10 cellular contexts compared by ENCODE assay signal in the genomic region with DNA sequence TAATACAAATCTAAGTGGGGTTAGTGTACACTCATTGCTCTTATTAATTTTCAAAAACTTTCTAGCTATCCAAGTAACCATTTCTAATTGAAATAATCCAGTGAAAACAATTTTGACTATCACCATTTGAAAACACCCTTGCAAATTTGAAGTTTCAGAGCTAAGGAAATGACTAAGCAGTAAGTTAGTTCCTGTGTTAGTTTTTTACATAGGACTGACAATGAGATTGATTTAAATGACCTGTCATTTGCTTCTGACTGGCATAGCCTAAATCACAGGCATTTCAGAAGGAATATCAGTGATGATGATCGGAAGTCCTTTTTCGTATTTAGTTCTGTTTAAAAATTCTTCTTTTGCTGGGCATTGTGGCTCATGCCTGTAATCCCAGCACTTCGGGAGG. TPM values are rescaled to one million over a fixed set of nuclear protein-coding genes. Genes with fewer than 3 reads are reported as not detected.
DNase-seq lines count a peak whose midpoint lies in the region; ATAC-seq, FAIRE-seq and TF ChIP-seq lines count a peak whose summit lies in the region.
"Had no signal": no experiment of that assay in that cellular context is flagged by ENCODE, and none has a peak within 500 bp of the region (broad histone marks: within the 10 kb centered on the region; RNA-seq: fewer than 3 reads in every experiment).

No MANE protein-coding gene starts in this region.

- no peak for TF ChIP-seq CTCF in kidney (IDR thresholded peaks at IDR 0.05; ENCODE audit: borderline replicate concordance, extremely low read depth, insufficient read depth)

- intact Hi-C loops in kidney (cut with DNase I) = no loop called here

- H3K9ac ChIP-seq in kidney (ENCODE audit: low read length in 2 of 2) = no peak overlapping the region

- no peaks in the 10 kb centered on the region for H3K27me3 Mint-ChIP-seq in activated naive CD8-positive, alpha-beta T cell
- H3K27me3 Mint-ChIP-seq in naive B cell = no peaks in the 10 kb centered on the region

- H3K4me1 Mint-ChIP-seq in activated naive CD8-positive, alpha-beta T cell (ENCODE audit: low read depth) = peaks cover 81% of the 10 kb centered on the region
- peaks cover 51 to 75% (median 69%) of the 10 kb centered on the region in 3 donors for H3K4me1 Mint-ChIP-seq in naive B cell

- peak overlapping the region; percentile 90 for H3K27ac Mint-ChIP-seq in activated naive CD8-positive, alpha-beta T cell
- peak overlapping the region in 5 of 6 donors; percentile 20 to 78 (median 56) for H3K27ac Mint-ChIP-seq in naive B cell

- no peaks in the 10 kb centered on the region for H3K27me3 ChIP-seq in small intestine (ENCODE audit: control insufficient read depth in 2 of 2, insufficient read depth in 2 of 2, low read length in 2 of 2)

- H3K4me3 Mint-ChIP-seq in activated naive CD8-positive, alpha-beta T cell = peak overlapping the region; percentile 79
- H3K4me3 Mint-ChIP-seq in naive B cell = peak overlapping the region in 2 of 8 donors; percentile 35 to 39

- H3K4me3 ChIP-seq in small intestine (ENCODE audit: low read depth in 1 of 2, low read length in 2 of 2) (no peak overlapping the region), kidney (ENCODE audit: low read length in 2 of 2) (no peak overlapping the region)
- H3K4me3 ChIP-seq: coronary artery had no signal

- no peak for ATAC-seq in naive B cell (ENCODE audit: low read depth in 2 of 2)
- no peak for ATAC-seq in HG02798 (IDR thresholded peaks at IDR 0.05; ENCODE audit: poor library complexity, unreplicated experiment)

- no peak overlapping the region for H3K27ac ChIP-seq in small intestine (ENCODE audit: low read depth in 1 of 2, low read length in 1 of 2)
- H3K27ac ChIP-seq in kidney (ENCODE audit: low read depth in 2 of 2, low read length in 2 of 2) = no peak overlapping the region
- H3K27ac ChIP-seq: coronary artery had no signal

- DNase-seq in EL (peak; percentile 17), Kasumi-1 (lab: John Stamatoyannopoulos, UW) (peak; percentile 6 to 13), naive B cell (no peak), small intestine (no peak), kidney (no peak)
- DNase-seq: activated CD4-positive, alpha-beta T cell treated with anti-CD3 and anti-CD28 coated beads for 1 hour; NCI-H524 had no signal

- no peaks in the 10 kb centered on the region for H3K4me1 ChIP-seq in small intestine (ENCODE audit: control insufficient read depth in 2 of 2, insufficient read depth in 1 of 2, low read depth in 1 of 2, low read length in 1 of 2)
- H3K4me1 ChIP-seq in kidney (ENCODE audit: control insufficient read depth in 1 of 2, insufficient read depth in 1 of 2, low read depth in 1 of 2, low read length in 2 of 2) = peaks cover 0 to 5% of the 10 kb centered on the region in 2 donors

- peaks cover 26% of the 10 kb centered on the region for H3K36me3 Mint-ChIP-seq in activated naive CD8-positive, alpha-beta T cell
- H3K36me3 Mint-ChIP-seq in naive B cell = peaks cover 36 to 39% of the 10 kb centered on the region in 2 donors

- H3K9me3 ChIP-seq in small intestine (ENCODE audit: control insufficient read depth, low read depth) (no peaks in the 10 kb centered on the region), kidney (ENCODE audit: control insufficient read depth in 1 of 2, low read length in 2 of 2) (no peaks in the 10 kb centered on the region)

- 84 to 98% (median 85%) methylated on average over 3 of the region's 3 CpGs for WGBS in small intestine, 3 donors

- H3K36me3 ChIP-seq in small intestine (ENCODE audit: control insufficient read depth in 2 of 2, insufficient read depth in 2 of 2, low read length in 2 of 2) (peaks cover 3 to 8% of the 10 kb centered on the region in 2 donors), kidney (ENCODE audit: control insufficient read depth in 1 of 2, insufficient read depth in 2 of 2, low read length in 2 of 2) (peaks cover 9 to 10% of the 10 kb centered on the region in 2 donors)

- no peaks in the 10 kb centered on the region for H3K9me3 Mint-ChIP-seq in activated naive CD8-positive, alpha-beta T cell (ENCODE audit: low read depth)
- H3K9me3 Mint-ChIP-seq in naive B cell = peaks cover 0 to 3% (median 0%) of the 10 kb centered on the region in 7 donors

- FAIRE-seq in small intestine (lab: Jason Lieb, UNC) (no peak), kidney (lab: Jason Lieb, UNC) (no peak)

RNA-seq across cellular contexts. Expression of gene STK4, which starts 27.0 kb away (rescaled TPM):
- 100 to 1,000 TPM; 116 to 199 (median 173) TPM for polyA plus RNA-seq in naive B cell (ENCODE audit: low read depth in 6 of 6)
- 1 to 10 TPM; 6.9 to 9.7 (median 8.1) TPM for polyA plus RNA-seq in small intestine
- 41.0 TPM for total RNA-seq in kidney
- polyA plus RNA-seq in kidney (ENCODE audit: insufficient read depth, low read depth, low replicate concordance) = 4.3 TPM

RNA-seq across cellular contexts. Expression of gene TOMM34, which starts 33.1 kb away (rescaled TPM):
- polyA plus RNA-seq in naive B cell (ENCODE audit: low read depth in 6 of 6) = 10 to 100 TPM; 24.8 to 49.1 (median 38.4) TPM
- 10 to 100 TPM in 2 of 3 donors, 1 to 10 TPM in 1; 9.6 to 34.1 (median 13.5) TPM for polyA plus RNA-seq in small intestine
- total RNA-seq in kidney = 18.8 TPM
- 39.6 TPM for polyA plus RNA-seq in kidney (ENCODE audit: insufficient read depth, low read depth, low replicate concordance)

Comparison
In these comparisons a context has a peak if more than half of its experiments do, and no peak if none do; other contexts are left out.
1. DNase-seq: peak in EL (single experiment) and Kasumi-1 (2 of 2); none in naive B cell (single experiment), small intestine (single experiment) and kidney (single experiment).
2. RNA of gene STK4, which starts 27.0 kb away (polyA plus RNA-seq): 116 to 199 TPM in naive B cell; 6.9 to 9.7 TPM in small intestine and 4.3 TPM in kidney (single experiment); every median in the first group is over 10 times any median in the second.